Comparison of ENCODE assay signal across 13 cellular contexts in the genomic region with DNA sequence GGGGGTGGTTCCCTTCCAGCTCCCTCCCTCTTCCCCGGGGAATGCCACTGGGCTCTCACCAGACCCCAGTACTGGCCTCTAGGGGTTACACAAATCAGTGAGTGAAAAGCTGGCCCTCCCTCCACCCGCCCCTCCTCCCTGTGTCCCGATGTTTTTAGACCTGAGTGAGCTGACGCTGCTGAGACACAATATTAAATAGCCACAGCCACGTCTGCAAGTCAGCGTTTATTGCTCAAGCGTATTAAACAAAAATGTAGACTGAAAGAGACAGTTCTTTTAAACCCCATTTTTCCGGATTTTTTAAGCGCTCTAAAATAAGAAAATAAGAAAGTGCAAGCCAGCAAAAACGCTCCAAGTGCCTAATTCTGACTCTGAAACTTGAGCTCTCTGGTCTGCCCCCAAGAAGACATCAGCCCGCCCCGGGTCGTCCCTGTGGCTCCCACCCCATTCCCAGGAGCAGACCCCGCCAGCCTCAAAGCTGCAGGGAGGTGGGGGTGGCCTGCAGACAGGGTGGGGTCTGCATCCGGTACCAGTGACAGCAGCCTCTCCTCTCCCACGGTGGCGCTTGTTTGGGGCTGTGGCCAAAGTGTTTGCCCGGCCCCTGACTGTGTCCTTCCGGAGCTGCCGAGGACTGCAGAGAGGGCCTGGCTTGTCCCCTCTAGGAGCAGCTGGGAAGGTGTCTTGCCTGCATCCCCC. TPM values are rescaled to one million over a fixed set of nuclear protein-coding genes. Genes with fewer than 3 reads are reported as not detected.
DNase-seq lines count a peak whose midpoint lies in the region; ATAC-seq, FAIRE-seq and TF ChIP-seq lines count a peak whose summit lies in the region.
"Had no signal": no experiment of that assay in that cellular context is flagged by ENCODE, and none has a peak within 500 bp of the region (broad histone marks: within the 10 kb centered on the region; RNA-seq: fewer than 3 reads in every experiment).

No MANE protein-coding gene starts in this region.

- no peaks in the 10 kb centered on the region for H3K9me1 ChIP-seq in K562 (ENCODE audit: control insufficient read depth, insufficient read depth, low read length)

- intact Hi-C loops in K562 (cut with micrococcal nuclease) = no loop called here

- in situ Hi-C loops in ACHN (cut with HindIII; ENCODE audit: low pct_ligation_motif_present, low pct_unique_long_range_greater_than_20kb, low sequenced_read_pairs) = no loop called here
- in situ Hi-C loops in K562 (cut with MboI) = no loop called here

- TF ChIP-seq RAD21 in K562 (CRISPR knock-in tag; conservative IDR thresholded peaks at IDR 0.05 in 1 of 2, IDR thresholded peaks at IDR 0.05 in 1 of 2) = no peak

- no peaks in the 10 kb centered on the region for H4K20me1 ChIP-seq in K562 (replicated peaks; ENCODE audit: control insufficient read depth, insufficient read depth, low read length)

- WGBS in K562 (ENCODE audit: insufficient coverage, low coverage, missing lambda C conversion rate) = 13% methylated on average over 13 of the region's 20 CpGs
- 7 to 17% methylated on average over 2 to 10 of the region's 20 CpGs for WGBS in gastroesophageal sphincter (ENCODE audit: low coverage in 1 of 2), 2 donors

- H3K4me2 ChIP-seq in K562 (ENCODE audit: insufficient read depth, low read length) = no peak overlapping the region

- H3K4me3 ChIP-seq in HUES6 (ENCODE audit: low read depth, low read length) (peak overlapping the region; percentile 68), K562 (no peak overlapping the region), gastroesophageal sphincter (no peak overlapping the region)

- DNase-seq in ACHN (peak; percentile 3), K562 (ENCODE audit: extremely low read depth in 1 of 4, low spot score in 3 of 4) (peak; percentile 24 to 66 (median 55)), left kidney (ENCODE audit: low read depth, low spot score) (peak; percentile 77), islet precursor cell (no peak), OCI-M2 (lab: John Stamatoyannopoulos, UW; ENCODE audit: unreplicated experiment) (no peak)
- DNase-seq: Caco-2; stimulated activated CD4-positive, alpha-beta T cell treated with anti-CD3 and anti-CD28 coated beads, Interleukin-2, amount 100 ng/mL, for 48 hours; T-cell had no signal

- CTCF ChIA-PET in K562 (lab: Yijun Ruan, JAX; ENCODE audit: low intra/inter-chr PET ratio) = no interaction called here

- FAIRE-seq in K562 (lab: Jason Lieb, UNC) = no peak
- FAIRE-seq: islet of Langerhans had no signal

- H3K9me3 ChIP-seq in HUES6 (ENCODE audit: control insufficient read depth, insufficient read depth, low read depth, low read length) = no peaks in the 10 kb centered on the region
- H3K9me3 ChIP-seq in K562 (replicated peaks; ENCODE audit: control insufficient read depth, insufficient read depth, low read depth, low read length) = no peaks in the 10 kb centered on the region
- peaks cover 0 to 2% (median 0%) of the 10 kb centered on the region in 3 donors for H3K9me3 ChIP-seq in gastroesophageal sphincter
- H3K9me3 ChIP-seq: Caco-2 had no signal

- H3K4me1 ChIP-seq in HUES6 (ENCODE audit: control insufficient read depth, insufficient read depth, low read length) (no peaks in the 10 kb centered on the region; the same call in 1 of the 2 replicates), K562 (replicated peaks in 1 of 2; ENCODE audit: control insufficient read depth in 2 of 2, insufficient read depth in 2 of 2, low read length in 2 of 2) (peaks cover 0 to 36% of the 10 kb centered on the region in 2 experiments; a peak in 4 of 5 replicates), gastroesophageal sphincter (peaks cover 0 to 20% (median 7%) of the 10 kb centered on the region in 3 donors)

- H3K9ac ChIP-seq in HUES6 (ENCODE audit: low read length) = no peak overlapping the region
- H3K9ac ChIP-seq in K562 (ENCODE audit: insufficient read depth in 1 of 2, low read depth in 2 of 2, low read length in 2 of 2) = no peak overlapping the region

- TF ChIP-seq EP300 in K562 (IDR thresholded peaks at IDR 0.05; ENCODE audit: low read length) (no peak), gastroesophageal sphincter (IDR thresholded peaks at IDR 0.05) (no peak)

- TF ChIP-seq POLR2A in K562 (conservative IDR thresholded peaks at IDR 0.05) (no peak), gastroesophageal sphincter (IDR thresholded peaks at IDR 0.05) (no peak)

- POLR2A ChIA-PET in K562 (lab: Yijun Ruan, JAX) = interaction anchor here (0.7 to 1.1 kb wide), 2 partner anchors 8 to 93 kb away, joined by 3 read pairs; no protein-coding TSS in a partner anchor

- no TSS peak for BruUV-seq in K562 (replicated peaks; lab: Mats Ljungman, UMichigan)

- H3K27me3 ChIP-seq in HUES6 (ENCODE audit: control insufficient read depth, insufficient read depth, low read length) (peaks cover 15% of the 10 kb centered on the region), K562 (ENCODE audit: control insufficient read depth in 2 of 2, insufficient read depth in 2 of 2, low read length in 2 of 2) (peaks cover 3 to 8% of the 10 kb centered on the region in 2 experiments; a peak in 2 of 5 replicates), gastroesophageal sphincter (peaks cover 85% of the 10 kb centered on the region)

- H3K27ac ChIP-seq in HUES6 (ENCODE audit: low read depth, low read length) = no peak overlapping the region
- no peak overlapping the region for H3K27ac ChIP-seq in K562 (ENCODE audit: extremely low read depth, low read depth, low read length)
- no peak overlapping the region for H3K27ac ChIP-seq in gastroesophageal sphincter

- no peak overlapping the region for H2AFZ ChIP-seq in K562 (ENCODE audit: low read depth, low read length)

- ATAC-seq in K562 = peak; percentile 64
- ATAC-seq in GM19023 (IDR thresholded peaks at IDR 0.05; ENCODE audit: unreplicated experiment) = no peak
- ATAC-seq in gastroesophageal sphincter = no peak
- ATAC-seq: activated naive CD4-positive, alpha-beta T cell treated with anti-CD3 and anti-CD28 coated beads, Interleukin-2, amount 50 U/mL, for 72 hours had no signal

- TF ChIP-seq CTCF in K562 (IDR thresholded peaks at IDR 0.05 in 2 of 3, conservative IDR thresholded peaks at IDR 0.05 in 1 of 3; ENCODE audit: insufficient read depth in 2 of 3, low read depth in 1 of 3, low read length in 3 of 3) (no peak), gastroesophageal sphincter (IDR thresholded peaks at IDR 0.05) (no peak)

- H3K36me3 ChIP-seq in HUES6 (ENCODE audit: control insufficient read depth, insufficient read depth, low read length) (no peaks in the 10 kb centered on the region), K562 (ENCODE audit: control insufficient read depth, insufficient read depth, low read length) (no peaks in the 10 kb centered on the region), gastroesophageal sphincter (no peaks in the 10 kb centered on the region)

- H3K79me2 ChIP-seq in K562 (ENCODE audit: control insufficient read depth, insufficient read depth, low read length) = no peaks in the 10 kb centered on the region

RNA-seq across cellular contexts. Expression of a gene that starts 1.2 kb away (rescaled TPM):
- not detected in 2 replicates for total RNA-seq in K562 (2011; cell fraction: chromatin; rRNA removed; ENCODE audit: low replicate concordance)
- total RNA-seq in K562 (2011; cell fraction: nucleolus; rRNA removed) = not detected in 2 replicates
- not detected in 2 replicates for total RNA-seq in K562 (2011; cell fraction: nucleoplasm; rRNA removed)
- not detected in 2 replicates for total RNA-seq in K562 (2014; rRNA removed)
- not detected in 2 replicates for total RNA-seq in K562 (2014; rRNA removed; fragmentation: Illumina TruSeq; extraction: Trizol)
- total RNA-seq in K562 (2015; rRNA removed; fragmentation: Illumina TruSeq; extraction: Trizol) = not detected in 2 replicates
- total RNA-seq in K562 (2021) = not detected in 2 replicates
- polyA plus RNA-seq in K562 (2011; rRNA removed) = not detected in 2 replicates
- polyA plus RNA-seq in K562 (2011; cell fraction: cytosol; rRNA removed) = not detected in 2 replicates
- not detected in 2 replicates for polyA plus RNA-seq in K562 (2011; cell fraction: nucleus; rRNA removed)
- polyA plus RNA-seq in K562 (2012) = not detected in 2 replicates
- polyA plus RNA-seq in K562 (2014; fragmentation: Illumina TruSeq; extraction: Trizol) = not detected in 2 replicates
- not detected for polyA plus RNA-seq in K562 (2014; fragmentation: Nextera tagmentation; extraction: Ambion mirVana)
- polyA plus RNA-seq in K562 (2014; rRNA removed) = not detected in 2 replicates
- not detected in 2 replicates for polyA minus RNA-seq in K562 (2011; rRNA and poly(A)+ RNA removed)
- not detected in 2 replicates for polyA minus RNA-seq in K562 (2011; cell fraction: cytosol; rRNA and poly(A)+ RNA removed)
- not detected in 2 replicates for polyA minus RNA-seq in K562 (2011; cell fraction: nucleus; rRNA and poly(A)+ RNA removed)
- total RNA-seq in gastroesophageal sphincter = not detected
- total RNA-seq: activated naive CD4-positive, alpha-beta T cell treated with anti-CD3 and anti-CD28 coated beads, Interleukin-2, amount 50 U/mL, for 72 hours; Caco-2; T-cell had no signal

RNA-seq across cellular contexts. Expression of a gene that starts 25.9 kb away (rescaled TPM):
- total RNA-seq in K562 (2011; cell fraction: chromatin; rRNA removed; ENCODE audit: low replicate concordance) = 0.39 and 1.0 TPM in 2 replicates
- 0.92 and 1.0 TPM in 2 replicates for total RNA-seq in K562 (2011; cell fraction: nucleolus; rRNA removed)
- 0.51 and 0.61 TPM in 2 replicates for total RNA-seq in K562 (2011; cell fraction: nucleoplasm; rRNA removed)
- total RNA-seq in K562 (2014; rRNA removed) = 0.24 and 0.27 TPM in 2 replicates
- 0.06 and 0.15 TPM in 2 replicates for total RNA-seq in K562 (2014; rRNA removed; fragmentation: Illumina TruSeq; extraction: Trizol)
- total RNA-seq in K562 (2015; rRNA removed; fragmentation: Illumina TruSeq; extraction: Trizol) = 0.98 and 1.1 TPM in 2 replicates
- 0.54 and 0.66 TPM in 2 replicates for total RNA-seq in K562 (2021)
- 0.22 and 0.85 TPM in 2 replicates for polyA plus RNA-seq in K562 (2011; rRNA removed)
- polyA plus RNA-seq in K562 (2011; cell fraction: cytosol; rRNA removed) = 0.37 and 1.4 TPM in 2 replicates
- 0.49 and 1.1 TPM in 2 replicates for polyA plus RNA-seq in K562 (2011; cell fraction: nucleus; rRNA removed)
- 1.8 and 2.2 TPM in 2 replicates for polyA plus RNA-seq in K562 (2012)
- 0.36 and 0.39 TPM in 2 replicates for polyA plus RNA-seq in K562 (2014; fragmentation: Illumina TruSeq; extraction: Trizol)
- polyA plus RNA-seq in K562 (2014; fragmentation: Nextera tagmentation; extraction: Ambion mirVana) = under 1 TPM; 0.06 to 0.13 TPM
- polyA plus RNA-seq in K562 (2014; rRNA removed) = 0.38 and 0.91 TPM in 2 replicates
- polyA minus RNA-seq in K562 (2011; rRNA and poly(A)+ RNA removed) = 0.15 and 1.4 TPM in 2 replicates
- polyA minus RNA-seq in K562 (2011; cell fraction: cytosol; rRNA and poly(A)+ RNA removed) = 1.3 TPM in 1 of 2 replicates, not detected in the other
- polyA minus RNA-seq in K562 (2011; cell fraction: nucleus; rRNA and poly(A)+ RNA removed) = 0.11 and 0.27 TPM in 2 replicates
- under 1 TPM in 2 of 4 donors, not detected in 2; 0.07 to 0.13 TPM for total RNA-seq in gastroesophageal sphincter

RNA-seq across cellular contexts. Expression of a gene that starts 30.5 kb away (rescaled TPM):
- total RNA-seq in K562 (2011; cell fraction: chromatin; rRNA removed; ENCODE audit: low replicate concordance) = 2.1 and 2.8 TPM in 2 replicates
- total RNA-seq in K562 (2011; cell fraction: nucleolus; rRNA removed) = 0.39 and 1.3 TPM in 2 replicates
- 0.69 and 1.2 TPM in 2 replicates for total RNA-seq in K562 (2011; cell fraction: nucleoplasm; rRNA removed)
- total RNA-seq in K562 (2014; rRNA removed) (0.09 and 0.33 TPM in 2 replicates), K562 (2014; rRNA removed; fragmentation: Illumina TruSeq; extraction: Trizol) (0.10 and 0.22 TPM in 2 replicates), K562 (2015; rRNA removed; fragmentation: Illumina TruSeq; extraction: Trizol) (0.30 and 0.43 TPM in 2 replicates), K562 (2021) (0.33 and 0.34 TPM in 2 replicates), gastroesophageal sphincter (under 1 TPM in 1 of 4 donors, not detected in 3; 0.78 TPM)
- polyA plus RNA-seq in K562 (2011; rRNA removed) (0.40 and 0.43 TPM in 2 replicates), K562 (2014; fragmentation: Illumina TruSeq; extraction: Trizol) (0.15 and 0.24 TPM in 2 replicates), K562 (2014; fragmentation: Nextera tagmentation; extraction: Ambion mirVana) (under 1 TPM; 0.06 to 0.10 TPM), K562 (2014; rRNA removed) (0.15 and 0.85 TPM in 2 replicates)
- polyA plus RNA-seq in K562 (2011; cell fraction: cytosol; rRNA removed) = 0.16 and 0.18 TPM in 2 replicates
- polyA plus RNA-seq in K562 (2011; cell fraction: nucleus; rRNA removed) = 2.0 and 2.7 TPM in 2 replicates
- 0.61 and 1.1 TPM in 2 replicates for polyA plus RNA-seq in K562 (2012)
- 0.21 and 0.24 TPM in 2 replicates for polyA minus RNA-seq in K562 (2011; rRNA and poly(A)+ RNA removed)
- polyA minus RNA-seq in K562 (2011; cell fraction: cytosol; rRNA and poly(A)+ RNA removed) = not detected in 2 replicates
- polyA minus RNA-seq in K562 (2011; cell fraction: nucleus; rRNA and poly(A)+ RNA removed) = 0.27 and 1.2 TPM in 2 replicates
- total RNA-seq: activated naive CD4-positive, alpha-beta T cell treated with anti-CD3 and anti-CD28 coated beads, Interleukin-2, amount 50 U/mL, for 72 hours; Caco-2 had no signal

RNA-seq across cellular contexts. Expression of a gene that starts 46.8 kb away (rescaled TPM):
- 0.30 and 1.3 TPM in 2 replicates for total RNA-seq in K562 (2011; cell fraction: chromatin; rRNA removed; ENCODE audit: low replicate concordance)
- 0.53 and 0.83 TPM in 2 replicates for total RNA-seq in K562 (2011; cell fraction: nucleolus; rRNA removed)
- total RNA-seq in K562 (2011; cell fraction: nucleoplasm; rRNA removed) = 0.66 and 0.76 TPM in 2 replicates
- total RNA-seq in K562 (2014; rRNA removed) (0.05 and 0.29 TPM in 2 replicates), K562 (2014; rRNA removed; fragmentation: Illumina TruSeq; extraction: Trizol) (not detected in 2 replicates), K562 (2015; rRNA removed; fragmentation: Illumina TruSeq; extraction: Trizol) (0.11 and 0.15 TPM in 2 replicates), K562 (2021) (0.22 and 0.42 TPM in 2 replicates), gastroesophageal sphincter (not detected)
- polyA plus RNA-seq in K562 (2011; rRNA removed) (0.05 and 0.06 TPM in 2 replicates), K562 (2014; fragmentation: Illumina TruSeq; extraction: Trizol) (0.08 TPM in 1 of 2 replicates, not detected in the other), K562 (2014; fragmentation: Nextera tagmentation; extraction: Ambion mirVana) (not detected), K562 (2014; rRNA removed) (0.08 and 0.11 TPM in 2 replicates)
- polyA plus RNA-seq in K562 (2011; cell fraction: cytosol; rRNA removed) = 0.03 and 0.16 TPM in 2 replicates
- 0.25 and 0.57 TPM in 2 replicates for polyA plus RNA-seq in K562 (2011; cell fraction: nucleus; rRNA removed)
- 0.17 and 0.18 TPM in 2 replicates for polyA plus RNA-seq in K562 (2012)
- polyA minus RNA-seq in K562 (2011; rRNA and poly(A)+ RNA removed) = not detected in 2 replicates
- not detected in 2 replicates for polyA minus RNA-seq in K562 (2011; cell fraction: cytosol; rRNA and poly(A)+ RNA removed)
- polyA minus RNA-seq in K562 (2011; cell fraction: nucleus; rRNA and poly(A)+ RNA removed) = 0.54 and 0.56 TPM in 2 replicates
- total RNA-seq: Caco-2 had no signal

Comparison
In these comparisons a context has a peak if more than half of its experiments do, and no peak if none do; other contexts are left out.
1. DNase-seq: peak in ACHN (single experiment), K562 (4 of 4) and left kidney (single experiment); none in islet precursor cell (single experiment) and OCI-M2 (single experiment).